In the genomic region with DNA sequence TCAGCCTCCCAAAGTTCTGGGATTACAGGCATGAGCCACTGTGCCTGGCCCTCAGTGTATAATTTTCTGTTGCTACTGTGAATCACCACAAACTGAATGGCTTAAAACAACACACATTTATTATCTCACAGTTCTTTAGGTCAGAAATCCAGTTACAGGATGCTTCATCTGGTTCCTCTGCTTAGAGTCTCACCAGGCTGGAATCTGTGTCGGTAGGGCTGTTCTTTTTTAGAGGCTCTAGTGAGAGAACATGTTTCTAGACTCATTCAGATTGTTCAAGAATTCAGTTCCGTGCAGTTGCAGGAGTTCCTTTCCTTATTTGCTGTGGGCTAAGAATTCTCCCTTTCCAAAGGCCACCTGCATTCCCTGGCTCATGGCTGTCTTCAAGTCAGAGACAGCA, we compare ENCODE assay signal across 16 cellular contexts.
"Had no signal": no experiment of that assay in that cellular context is flagged by ENCODE, and none has a peak within 500 bp of the region (broad histone marks: within the 10 kb centered on the region; RNA-seq: fewer than 3 reads in every experiment).

No MANE protein-coding gene starts in this region.

- H3K27ac Mint-ChIP-seq: stimulated activated naive CD8-positive, alpha-beta T cell treated with anti-CD3 and anti-CD28 coated beads, Interleukin-15, Interleukin-2, amounts not matched to agents 100 ng/mL and 50 ng/mL, for 24 hours had no signal

- H3K27me3 Mint-ChIP-seq: activated naive CD8-positive, alpha-beta T cell treated with anti-CD3 and anti-CD28 coated beads, Interleukin-2, amount 10 ng/mL, durations not matched to agents 7 days and 5 days; stimulated activated naive CD8-positive, alpha-beta T cell treated with anti-CD3 and anti-CD28 coated beads, Interleukin-15, Interleukin-2, amounts not matched to agents 100 ng/mL and 50 ng/mL, for 24 hours had no signal

- H3K9me3 Mint-ChIP-seq: activated naive CD8-positive, alpha-beta T cell treated with anti-CD3 and anti-CD28 coated beads, Interleukin-2, amount 10 ng/mL, durations not matched to agents 7 days and 5 days; activated T-cell treated with anti-CD3 and anti-CD28 coated beads, Interleukin-2, amount 50 U/mL, for 72 hours; natural killer cell; stimulated activated naive CD8-positive, alpha-beta T cell treated with anti-CD3 and anti-CD28 coated beads, Interleukin-15, Interleukin-2, amounts not matched to agents 100 ng/mL and 50 ng/mL, for 24 hours had no signal

- H3K27ac ChIP-seq: prostate gland, right lobe of liver, testis had no signal

- H3K36me3 ChIP-seq: prostate gland had no signal

- H3K4me3 Mint-ChIP-seq: activated naive CD8-positive, alpha-beta T cell treated with anti-CD3 and anti-CD28 coated beads, Interleukin-2, amount 10 ng/mL, durations not matched to agents 7 days and 5 days; activated T-cell treated with anti-CD3 and anti-CD28 coated beads, Interleukin-2, amount 50 U/mL, for 72 hours; natural killer cell; stimulated activated naive CD8-positive, alpha-beta T cell treated with anti-CD3 and anti-CD28 coated beads, Interleukin-15, Interleukin-2, amounts not matched to agents 100 ng/mL and 50 ng/mL, for 24 hours had no signal

- H3K4me3 ChIP-seq: prostate gland, right lobe of liver, testis had no signal

- H3K27me3 ChIP-seq: right lobe of liver, testis had no signal

- H3K9me3 ChIP-seq: prostate gland, right lobe of liver, testis had no signal

- DNase-seq: activated CD4-positive, alpha-beta T cell treated with anti-CD3 and anti-CD28 coated beads, Interleukin-2, amount 50 U/mL, for 48 hours; activated gamma-delta T cell treated with Interleukin-2 at 50 U/mL for 16 hours; activated naive CD8-positive, alpha-beta T cell treated with anti-CD3 and anti-CD28 coated beads, Interleukin-2, amount 10 ng/mL, durations not matched to agents 7 days and 5 days; activated T-cell treated with anti-CD3 and anti-CD28 coated beads, Interleukin-2, amount 50 U/mL, for 72 hours; glutamatergic neuron; mammary epithelial cell; natural killer cell; nucleus accumbens; right lobe of liver; stimulated activated CD4-positive, alpha-beta T cell treated with anti-CD3 and anti-CD28 coated beads, Interleukin-4, amount 100 ng/mL, for 1 hour; stimulated activated CD8-positive, alpha-beta memory T cell treated with anti-CD3 and anti-CD28 coated beads, Interleukin-4, amount 100 ng/mL, for 48 hours; testis had no signal

- ATAC-seq: activated CD4-positive, CD25-positive, alpha-beta regulatory T cell treated with anti-CD3 and anti-CD28 coated beads, Interleukin-2, amount 50 U/mL, for 24 hours; activated T-cell treated with anti-CD3 and anti-CD28 coated beads, Interleukin-2, amount 50 U/mL, for 72 hours; left lobe of liver; natural killer cell; right lobe of liver had no signal

- H3K4me1 ChIP-seq: prostate gland, right lobe of liver, testis had no signal
